ENCODE assay signal across 29 cellular contexts in the genomic region with DNA sequence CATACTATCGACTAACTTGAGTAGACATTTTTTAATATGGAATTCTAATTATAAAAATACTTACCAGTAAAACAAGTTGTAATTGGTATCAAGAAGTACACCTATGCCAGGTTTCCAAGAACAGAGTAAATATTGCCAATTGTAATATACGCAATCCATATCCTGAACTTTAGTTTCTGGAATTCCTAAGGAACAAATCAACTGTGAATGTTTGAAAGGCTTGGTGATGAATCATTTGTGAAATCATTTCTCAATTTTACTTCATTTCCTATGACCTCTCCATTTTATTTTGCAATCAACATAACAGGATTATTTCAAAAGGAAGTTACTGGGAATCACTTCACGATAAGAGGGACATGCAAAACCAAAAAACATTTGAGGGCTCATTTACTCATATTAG. TPM values are rescaled to one million over a fixed set of nuclear protein-coding genes. Genes with fewer than 3 reads are reported as not detected.
DNase-seq lines count a peak whose midpoint lies in the region; ATAC-seq and TF ChIP-seq lines count a peak whose summit lies in the region.
"Had no signal": no experiment of that assay in that cellular context is flagged by ENCODE, and none has a peak within 500 bp of the region (broad histone marks: within the 10 kb centered on the region; RNA-seq: fewer than 3 reads in every experiment).

No MANE protein-coding gene starts in this region.

- H3K9me2 ChIP-seq in PC-9 (ENCODE audit: insufficient read depth) = no peaks in the 10 kb centered on the region

- TF ChIP-seq CTCF in PC-9 (conservative IDR thresholded peaks at IDR 0.05) (no peak), foreskin keratinocyte (conservative IDR thresholded peaks at IDR 0.05) (no peak)
- TF ChIP-seq CTCF in CD8-positive, alpha-beta T cell (IDR thresholded peaks at IDR 0.05) = no peak

- ATAC-seq in foreskin keratinocyte = peak; percentile 11
- no peak for ATAC-seq in CD8-positive, alpha-beta T cell
- no peak for ATAC-seq in GM18519 (IDR thresholded peaks at IDR 0.05; ENCODE audit: low FRiP score, unreplicated experiment)
- ATAC-seq: left lobe of liver; right lobe of liver; Right ventricle myocardium inferior; stimulated activated effector memory CD8-positive, alpha-beta T cell treated with anti-CD3 and anti-CD28 coated beads, Interleukin-12 subunit alpha, Interleukin-12 subunit beta, amount 100 ng/mL, for 72 hours had no signal

- H2AFZ ChIP-seq in PC-9 = no peak overlapping the region

- H3K4me3 ChIP-seq in PC-9 = 0 out of 2 replicates have a peak overlapping the region, but pooled peaks have one; percentile 14
- no peak overlapping the region for H3K4me3 ChIP-seq in CD8-positive, alpha-beta T cell (ENCODE audit: low read depth, low read length)
- H3K4me3 ChIP-seq: adrenal gland, BLaER1, coronary artery, right lobe of liver had no signal

- CTCF ChIA-PET in PC-9 (lab: Charles Lee) = interaction anchor here (0.5 kb wide), 1 partner anchor 679 kb away, joined by 4 read pairs; no protein-coding TSS in a partner anchor
- CTCF ChIA-PET in CD8-positive, alpha-beta T cell (lab: Charles Lee) = no interaction called here

- DNase-seq in EL (peak; percentile 16), PC-9 (peak in 1 of 2 experiments; percentile 87), dermis blood vessel endothelial cell (peak; percentile 5), foreskin keratinocyte (peak in 1 of 2 donors; percentile 44), DMS79 treated with DMSO at 0.1 percent for 48 hours (lab: John Stamatoyannopoulos, UW) (no peak)
- no peak for DNase-seq in activated naive CD8-positive, alpha-beta T cell treated with anti-CD3 and anti-CD28 coated beads for 36 hours
- no peak for DNase-seq in CD8-positive, alpha-beta T cell
- DNase-seq: activated CD4-positive, alpha-beta T cell treated with anti-CD3 and anti-CD28 coated beads, Interleukin-2, amount 10 ng/mL, durations not matched to agents 24 days and 14 days; activated T-cell treated with anti-CD3 and anti-CD28 coated beads, Interleukin-2, amount 50 U/mL, for 48 hours; adrenal gland; COR-L47; DMS53; endodermal cell; H9; mesendoderm; NCI-H1436; NCI-H2081 treated with DMSO at 0.1 percent for 48 hours; NCI-H446; right lobe of liver; stimulated activated CD4-positive, alpha-beta T cell treated with anti-CD3 and anti-CD28 coated beads, Interleukin-4, amount 100 ng/mL, for 24 hours; T1000 had no signal

- H3K36me3 ChIP-seq in PC-9 (ENCODE audit: low read depth) = no peaks in the 10 kb centered on the region
- H3K36me3 ChIP-seq in CD8-positive, alpha-beta T cell (ENCODE audit: insufficient read depth, low read length) = no peaks in the 10 kb centered on the region
- H3K36me3 ChIP-seq: adrenal gland, BLaER1, right lobe of liver had no signal

- peak overlapping the region; percentile 80 for H3K27ac ChIP-seq in PC-9
- no peak overlapping the region for H3K27ac ChIP-seq in foreskin keratinocyte
- no peak overlapping the region for H3K27ac ChIP-seq in CD8-positive, alpha-beta T cell (ENCODE audit: low read depth, low read length)
- H3K27ac ChIP-seq: adrenal gland, BLaER1, coronary artery, KMS-11, right lobe of liver had no signal

- no peak overlapping the region for H3K27ac Mint-ChIP-seq in activated naive CD8-positive, alpha-beta T cell treated with anti-CD3 and anti-CD28 coated beads for 36 hours
- H3K27ac Mint-ChIP-seq in CD8-positive, alpha-beta T cell = no peak overlapping the region
- H3K27ac Mint-ChIP-seq: activated CD4-positive, alpha-beta T cell treated with anti-CD3 and anti-CD28 coated beads, Interleukin-2, amount 10 ng/mL, durations not matched to agents 24 days and 14 days; endodermal cell; H9; stimulated activated effector memory CD8-positive, alpha-beta T cell treated with anti-CD3 and anti-CD28 coated beads, Interleukin-12 subunit alpha, Interleukin-12 subunit beta, amount 100 ng/mL, for 72 hours; type B pancreatic cell had no signal

- peaks cover 7% of the 10 kb centered on the region for H3K9me3 ChIP-seq in PC-9 (ENCODE audit: insufficient read depth, low read depth)
- H3K9me3 ChIP-seq in CD8-positive, alpha-beta T cell (ENCODE audit: low read length) = no peaks in the 10 kb centered on the region
- H3K9me3 ChIP-seq: adrenal gland, BLaER1, right lobe of liver had no signal

- no peaks in the 10 kb centered on the region for H3K4me1 Mint-ChIP-seq in activated naive CD8-positive, alpha-beta T cell treated with anti-CD3 and anti-CD28 coated beads for 36 hours
- H3K4me1 Mint-ChIP-seq in CD8-positive, alpha-beta T cell (ENCODE audit: low read depth) = no peaks in the 10 kb centered on the region
- H3K4me1 Mint-ChIP-seq: activated CD4-positive, alpha-beta T cell treated with anti-CD3 and anti-CD28 coated beads, Interleukin-2, amount 10 ng/mL, durations not matched to agents 24 days and 14 days; endodermal cell; H9; stimulated activated effector memory CD8-positive, alpha-beta T cell treated with anti-CD3 and anti-CD28 coated beads, Interleukin-12 subunit alpha, Interleukin-12 subunit beta, amount 100 ng/mL, for 72 hours had no signal

- no peaks in the 10 kb centered on the region for H4K20me1 ChIP-seq in PC-9 (ENCODE audit: insufficient read depth)
- H4K20me1 ChIP-seq: BLaER1 had no signal

- no peak overlapping the region for H3K4me3 Mint-ChIP-seq in activated naive CD8-positive, alpha-beta T cell treated with anti-CD3 and anti-CD28 coated beads for 36 hours
- no peak overlapping the region for H3K4me3 Mint-ChIP-seq in CD8-positive, alpha-beta T cell
- H3K4me3 Mint-ChIP-seq: activated CD4-positive, alpha-beta T cell treated with anti-CD3 and anti-CD28 coated beads, Interleukin-2, amount 10 ng/mL, durations not matched to agents 24 days and 14 days; endodermal cell; H9; stimulated activated effector memory CD8-positive, alpha-beta T cell treated with anti-CD3 and anti-CD28 coated beads, Interleukin-12 subunit alpha, Interleukin-12 subunit beta, amount 100 ng/mL, for 72 hours; type B pancreatic cell had no signal

- no peaks in the 10 kb centered on the region for H3K9me3 Mint-ChIP-seq in activated naive CD8-positive, alpha-beta T cell treated with anti-CD3 and anti-CD28 coated beads for 36 hours
- no peaks in the 10 kb centered on the region for H3K9me3 Mint-ChIP-seq in CD8-positive, alpha-beta T cell
- H3K9me3 Mint-ChIP-seq: activated CD4-positive, alpha-beta T cell treated with anti-CD3 and anti-CD28 coated beads, Interleukin-2, amount 10 ng/mL, durations not matched to agents 24 days and 14 days; endodermal cell; H9; type B pancreatic cell had no signal

- intact Hi-C loops in PC-9 (cut with micrococcal nuclease; ENCODE audit: unreplicated experiment) = no loop called here
- intact Hi-C loops in CD8-positive, alpha-beta T cell (cut with DNase I, micrococcal nuclease) = no loop called here

- H3K4me2 ChIP-seq in PC-9 = 0 out of 2 replicates have a peak overlapping the region, but pooled peaks have one; percentile 23
- H3K4me2 ChIP-seq: BLaER1, KMS-11 had no signal

- peaks cover 14% of the 10 kb centered on the region for H3F3A ChIP-seq in PC-9 (ENCODE audit: insufficient read depth, low read depth)

- no peaks in the 10 kb centered on the region for H3K79me2 ChIP-seq in PC-9 (ENCODE audit: low read depth)

- BruUV-seq in PC-9 (replicated peaks; lab: Mats Ljungman, UMichigan) = no TSS peak

- H3K27me3 Mint-ChIP-seq in activated naive CD8-positive, alpha-beta T cell treated with anti-CD3 and anti-CD28 coated beads for 36 hours = no peaks in the 10 kb centered on the region
- H3K27me3 Mint-ChIP-seq in CD8-positive, alpha-beta T cell (ENCODE audit: low read depth) = no peaks in the 10 kb centered on the region
- H3K27me3 Mint-ChIP-seq: activated CD4-positive, alpha-beta T cell treated with anti-CD3 and anti-CD28 coated beads, Interleukin-2, amount 10 ng/mL, durations not matched to agents 24 days and 14 days had no signal

- H3K27me3 ChIP-seq in PC-9 (ENCODE audit: insufficient read depth, low read depth) (no peaks in the 10 kb centered on the region), foreskin keratinocyte (no peaks in the 10 kb centered on the region)
- H3K27me3 ChIP-seq in CD8-positive, alpha-beta T cell (ENCODE audit: insufficient read depth, low read length) = no peaks in the 10 kb centered on the region

- H3K4me1 ChIP-seq in PC-9 (replicated peaks; ENCODE audit: insufficient read depth) (peaks cover 24% of the 10 kb centered on the region), foreskin keratinocyte (peaks cover 3% of the 10 kb centered on the region)
- H3K4me1 ChIP-seq in CD8-positive, alpha-beta T cell (ENCODE audit: insufficient read depth, low read length) = no peaks in the 10 kb centered on the region
- H3K4me1 ChIP-seq: adrenal gland, BLaER1, right lobe of liver had no signal

- no peaks in the 10 kb centered on the region for H3K36me3 Mint-ChIP-seq in activated naive CD8-positive, alpha-beta T cell treated with anti-CD3 and anti-CD28 coated beads for 36 hours
- H3K36me3 Mint-ChIP-seq in CD8-positive, alpha-beta T cell = no peaks in the 10 kb centered on the region
- H3K36me3 Mint-ChIP-seq: stimulated activated effector memory CD8-positive, alpha-beta T cell treated with anti-CD3 and anti-CD28 coated beads, Interleukin-12 subunit alpha, Interleukin-12 subunit beta, amount 100 ng/mL, for 72 hours; type B pancreatic cell had no signal

- POLR2A ChIA-PET in PC-9 (lab: Charles Lee; ENCODE audit: unreplicated experiment) = no interaction called here
- POLR2A ChIA-PET in CD8-positive, alpha-beta T cell (lab: Charles Lee) = no interaction called here

RNA-seq across cellular contexts. Expression of gene IL13RA2, which starts 3.7 kb away (rescaled TPM):
- total RNA-seq in PC-9 (2021) = not detected in 2 replicates
- total RNA-seq in dermis blood vessel endothelial cell = 0.23 and 0.34 TPM in 2 replicates
- 0.32 and 0.85 TPM in 2 replicates for total RNA-seq in foreskin keratinocyte
- 0.43 and 0.54 TPM in 2 replicates for polyA plus RNA-seq in foreskin keratinocyte
- total RNA-seq in activated naive CD8-positive, alpha-beta T cell treated with anti-CD3 and anti-CD28 coated beads for 36 hours = not detected
- total RNA-seq in CD8-positive, alpha-beta T cell = not detected
- total RNA-seq: activated CD4-positive, alpha-beta T cell treated with anti-CD3 and anti-CD28 coated beads, Interleukin-2, amount 10 ng/mL, durations not matched to agents 24 days and 14 days; endodermal cell; H9; Right ventricle myocardium inferior had no signal

Comparison
In these comparisons a context has a peak if more than half of its experiments do, and no peak if none do; other contexts are left out.
1. DNase-seq: peak in EL (single experiment) and dermis blood vessel endothelial cell (single experiment); none in activated naive CD8-positive, alpha-beta T cell treated with anti-CD3 and anti-CD28 coated beads for 36 hours (single experiment), CD8-positive, alpha-beta T cell (0 of 7) and DMS79 treated with DMSO at 0.1 percent for 48 hours (single experiment).